ENCODE assay signal across 26 cellular contexts in genomic region chr17:71361691-71362450, GRCh38.
DNase-seq lines count a peak whose midpoint lies in the region; ATAC-seq and TF ChIP-seq lines count a peak whose summit lies in the region.
"Had no signal": no experiment of that assay in that cellular context is flagged by ENCODE, and none has a peak within 500 bp of the region (broad histone marks: within the 10 kb centered on the region; RNA-seq: fewer than 3 reads in every experiment).

No MANE protein-coding gene starts in this region.

- TF ChIP-seq CTCF in fibroblast of lung (conservative IDR thresholded peaks at IDR 0.05 in 1 of 2, IDR thresholded peaks at IDR 0.05 in 1 of 2; ENCODE audit: low read depth in 1 of 2, low read length in 2 of 2) (no peak), nephron (IDR thresholded peaks at IDR 0.05; ENCODE audit: unreplicated experiment in 3 of 3) (no peak)

- H3K79me2 ChIP-seq in fibroblast of lung (ENCODE audit: control insufficient read depth, insufficient read depth, low read length): no peaks in the 10 kb centered on the region

- peaks cover 8% of the 10 kb centered on the region for H3K36me3 Mint-ChIP-seq in nephron (ENCODE audit: low read depth)
- H3K36me3 Mint-ChIP-seq in activated CD4-positive, alpha-beta memory T cell treated with anti-CD3 and anti-CD28 coated beads for 36 hours: peaks cover 2% of the 10 kb centered on the region
- H3K36me3 Mint-ChIP-seq: activated naive CD8-positive, alpha-beta T cell treated with anti-CD3 and anti-CD28 coated beads for 36 hours; CD14-positive monocyte had no signal

- no peak overlapping the region for H3K4me3 ChIP-seq in fibroblast of lung (replicated peaks in 1 of 4; ENCODE audit: control extremely low read depth in 1 of 4, insufficient read depth in 1 of 4, low read depth in 3 of 4, low read length in 4 of 4)
- H3K4me3 ChIP-seq: heart left ventricle, left ventricle myocardium inferior, MG63, sigmoid colon, SJSA1 had no signal

- H3K9ac ChIP-seq in fibroblast of lung (ENCODE audit: insufficient read depth, low read length): no peak overlapping the region

- no peaks in the 10 kb centered on the region for H3K9me3 ChIP-seq in fibroblast of lung (ENCODE audit: control insufficient read depth, insufficient read depth, low read depth, low read length)
- H3K9me3 ChIP-seq: MG63, sigmoid colon had no signal

- H3K4me3 Mint-ChIP-seq in nephron: no peak overlapping the region
- no peak overlapping the region for H3K4me3 Mint-ChIP-seq in activated CD4-positive, alpha-beta memory T cell treated with anti-CD3 and anti-CD28 coated beads for 36 hours
- H3K4me3 Mint-ChIP-seq: activated CD4-positive, alpha-beta T cell treated with anti-CD3 and anti-CD28 coated beads, Interleukin-2, amount 10 ng/mL, durations not matched to agents 24 days and 14 days; activated naive CD8-positive, alpha-beta T cell treated with anti-CD3 and anti-CD28 coated beads for 36 hours; CD14-positive monocyte; neural crest cell; T-helper 17 cell had no signal

- peaks cover 11% of the 10 kb centered on the region for H3K4me1 Mint-ChIP-seq in nephron
- H3K4me1 Mint-ChIP-seq in activated CD4-positive, alpha-beta memory T cell treated with anti-CD3 and anti-CD28 coated beads for 36 hours (ENCODE audit: low read depth): no peaks in the 10 kb centered on the region
- H3K4me1 Mint-ChIP-seq: activated CD4-positive, alpha-beta T cell treated with anti-CD3 and anti-CD28 coated beads, Interleukin-2, amount 10 ng/mL, durations not matched to agents 24 days and 14 days; activated naive CD8-positive, alpha-beta T cell treated with anti-CD3 and anti-CD28 coated beads for 36 hours; CD14-positive monocyte; neural crest cell; T-helper 17 cell had no signal

- H3K27me3 ChIP-seq in fibroblast of lung (ENCODE audit: control insufficient read depth, insufficient read depth, low read length): no peaks in the 10 kb centered on the region
- H3K27me3 ChIP-seq: brain microvascular endothelial cell, heart left ventricle, MG63, sigmoid colon, SJSA1 had no signal

- H3K4me1 ChIP-seq in fibroblast of lung (ENCODE audit: control insufficient read depth, extremely low read depth, insufficient read depth, low read length): no peaks in the 10 kb centered on the region
- H3K4me1 ChIP-seq: heart left ventricle, left ventricle myocardium inferior, sigmoid colon, SJSA1 had no signal

- DNase-seq in EH (ENCODE audit: low read depth): peak; percentile 6
- peak; percentile 32 for DNase-seq in RPMI7951 (ENCODE audit: low read depth)
- peak; percentile 77 to 84 for DNase-seq in fibroblast of lung (ENCODE audit: low read depth in 2 of 2)
- no peak for DNase-seq in activated CD4-positive, alpha-beta memory T cell treated with anti-CD3 and anti-CD28 coated beads for 36 hours
- DNase-seq in HuH-7 (ENCODE audit: low spot score): no peak
- DNase-seq: activated CD4-positive, alpha-beta T cell treated with anti-CD3 and anti-CD28 coated beads, Interleukin-2, amount 10 ng/mL, durations not matched to agents 24 days and 14 days; activated naive CD8-positive, alpha-beta T cell treated with anti-CD3 and anti-CD28 coated beads for 36 hours; brain microvascular endothelial cell; cortex of kidney; DMS 273 treated with DMSO at 0.1 percent for 48 hours; heart left ventricle; left ventricle myocardium inferior; MG63; NCI-H1417 treated with DMSO at 0.1 percent for 48 hours; NCI-H2107; NCI-H510A treated with DMSO at 0.1 percent for 48 hours; posterior cingulate gyrus; sigmoid colon; T-helper 17 cell had no signal

- H3K27me3 Mint-ChIP-seq in nephron (ENCODE audit: low read depth): peaks cover 4% of the 10 kb centered on the region
- no peaks in the 10 kb centered on the region for H3K27me3 Mint-ChIP-seq in activated CD4-positive, alpha-beta memory T cell treated with anti-CD3 and anti-CD28 coated beads for 36 hours
- H3K27me3 Mint-ChIP-seq: activated CD4-positive, alpha-beta T cell treated with anti-CD3 and anti-CD28 coated beads, Interleukin-2, amount 10 ng/mL, durations not matched to agents 24 days and 14 days; activated naive CD8-positive, alpha-beta T cell treated with anti-CD3 and anti-CD28 coated beads for 36 hours; T-helper 17 cell had no signal

- no peak overlapping the region for H3K27ac ChIP-seq in fibroblast of lung (ENCODE audit: insufficient read depth, low read length)
- H3K27ac ChIP-seq: brain microvascular endothelial cell, heart left ventricle, left ventricle myocardium inferior, sigmoid colon, SJSA1 had no signal

- ATAC-seq in GM19035 (IDR thresholded peaks at IDR 0.05; ENCODE audit: unreplicated experiment) (no peak), GM18502 (IDR thresholded peaks at IDR 0.05; ENCODE audit: poor library complexity, unreplicated experiment) (no peak)
- ATAC-seq: heart left ventricle, Panc1, T-helper 17 cell had no signal

- POLR2A ChIA-PET in activated CD4-positive, alpha-beta memory T cell treated with anti-CD3 and anti-CD28 coated beads for 36 hours (lab: Charles Lee): no interaction called here

- no peaks in the 10 kb centered on the region for H4K20me1 ChIP-seq in fibroblast of lung (ENCODE audit: control insufficient read depth, extremely low read depth, insufficient read depth, low read length)

- no peak overlapping the region for H3K4me2 ChIP-seq in fibroblast of lung (ENCODE audit: extremely low read depth, insufficient read depth, low read length)

- peaks cover 21% of the 10 kb centered on the region for H3K9me3 Mint-ChIP-seq in nephron
- peaks cover 11% of the 10 kb centered on the region for H3K9me3 Mint-ChIP-seq in activated CD4-positive, alpha-beta memory T cell treated with anti-CD3 and anti-CD28 coated beads for 36 hours

- H3K36me3 ChIP-seq in fibroblast of lung (ENCODE audit: control insufficient read depth, insufficient read depth, low read length): no peaks in the 10 kb centered on the region
- H3K36me3 ChIP-seq: brain microvascular endothelial cell, heart left ventricle, left ventricle myocardium inferior, MG63, sigmoid colon, SJSA1 had no signal

- intact Hi-C loops in activated CD4-positive, alpha-beta memory T cell treated with anti-CD3 and anti-CD28 coated beads for 36 hours (cut with micrococcal nuclease): no loop called here

- peak overlapping the region in 2 of 3 experiments; percentile 16 to 38 for H3K27ac Mint-ChIP-seq in nephron
- no peak overlapping the region for H3K27ac Mint-ChIP-seq in activated CD4-positive, alpha-beta memory T cell treated with anti-CD3 and anti-CD28 coated beads for 36 hours
- H3K27ac Mint-ChIP-seq: activated CD4-positive, alpha-beta T cell treated with anti-CD3 and anti-CD28 coated beads, Interleukin-2, amount 10 ng/mL, durations not matched to agents 24 days and 14 days; activated naive CD8-positive, alpha-beta T cell treated with anti-CD3 and anti-CD28 coated beads for 36 hours; CD14-positive monocyte; T-helper 17 cell had no signal

- CTCF ChIA-PET in activated CD4-positive, alpha-beta memory T cell treated with anti-CD3 and anti-CD28 coated beads for 36 hours (lab: Charles Lee): no interaction called here

- no peak overlapping the region for H2AFZ ChIP-seq in fibroblast of lung (ENCODE audit: low read length)

Comparison
In these comparisons a context has a peak if more than half of its experiments do, and no peak if none do; other contexts are left out.
1. DNase-seq: peak in EH (single experiment), RPMI7951 (single experiment) and fibroblast of lung (2 of 2); none in activated CD4-positive, alpha-beta memory T cell treated with anti-CD3 and anti-CD28 coated beads for 36 hours (single experiment) and HuH-7 (single experiment).